Comparison of ENCODE assay signal across 5 cellular contexts in the genomic region with DNA sequence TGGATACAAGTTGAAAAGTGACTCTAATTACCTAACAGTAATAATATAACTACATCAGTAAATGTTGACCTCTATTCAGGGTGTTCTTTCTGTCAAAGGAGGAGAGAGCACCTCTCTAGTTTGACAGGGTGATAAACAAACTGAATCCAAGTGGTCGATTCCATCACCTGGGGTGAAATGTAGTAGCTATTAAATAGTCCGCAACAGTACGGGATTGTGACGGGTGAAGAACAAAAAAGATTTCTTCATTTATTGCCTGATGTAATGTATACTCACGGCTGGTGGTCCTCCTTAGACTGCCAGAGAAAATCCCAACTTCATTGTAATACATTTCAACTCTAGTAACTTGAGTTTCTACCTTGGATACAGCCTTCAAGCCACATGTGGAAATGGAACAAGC.
"Had no signal": no experiment of that assay in that cellular context is flagged by ENCODE, and none has a peak within 500 bp of the region (broad histone marks: within the 10 kb centered on the region; RNA-seq: fewer than 3 reads in every experiment).

No MANE protein-coding gene starts in this region.

- H3K9me3 Mint-ChIP-seq: GM23338, H9, HFFc6 had no signal

- H3K4me1 Mint-ChIP-seq: GM23338 had no signal

- DNase-seq: H9, HCEC 1CT, HFFc6 had no signal

- H3K27ac Mint-ChIP-seq: GM23338, H9, HFFc6 had no signal

- ATAC-seq: GM23338, K562 had no signal

- H3K4me3 Mint-ChIP-seq: GM23338, H9, HFFc6 had no signal
